Comparison of ENCODE assay signal across 8 cellular contexts in the genomic region with DNA sequence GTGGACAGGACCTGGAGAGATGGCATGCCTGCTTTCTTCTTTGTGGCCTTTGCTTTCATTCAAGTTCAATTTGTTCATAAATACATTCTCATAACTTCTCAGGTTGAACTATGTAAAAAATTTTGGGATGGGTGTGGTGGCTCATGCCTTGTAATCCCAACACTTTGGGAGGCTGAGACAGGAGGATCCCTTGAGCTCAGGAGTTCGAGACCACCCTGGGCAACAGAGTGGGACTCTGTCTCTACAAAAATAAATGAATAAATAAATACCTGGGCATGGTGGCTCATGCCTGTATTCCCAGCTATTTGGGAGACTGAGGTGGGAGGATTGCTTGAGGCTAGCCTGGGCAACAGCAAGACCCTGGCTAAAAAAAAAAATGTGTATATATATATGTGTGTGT. TPM values are rescaled to one million over a fixed set of nuclear protein-coding genes. Genes with fewer than 3 reads are reported as not detected.
DNase-seq lines count a peak whose midpoint lies in the region; ATAC-seq and TF ChIP-seq lines count a peak whose summit lies in the region.

No MANE protein-coding gene starts in this region.

- TF ChIP-seq CTCF in breast epithelium (IDR thresholded peaks at IDR 0.05) (no peak), transverse colon (IDR thresholded peaks at IDR 0.05) (no peak)

- H3K27ac Mint-ChIP-seq in activated naive CD4-positive, alpha-beta T cell treated with anti-CD3 and anti-CD28 coated beads, Interleukin-2, amount 10 ng/mL, durations not matched to agents 7 days and 5 days, result no peak overlapping the region

- DNase-seq in activated naive CD4-positive, alpha-beta T cell treated with anti-CD3 and anti-CD28 coated beads, Interleukin-2, amount 10 ng/mL, durations not matched to agents 7 days and 5 days, result no peak
- no peak for DNase-seq in activated naive CD4-positive, alpha-beta T cell treated with Interleukin-2 at 50 U/mL for 16 hours
- DNase-seq in breast epithelium (ENCODE audit: low spot score in 2 of 2), result no peak
- no peak for DNase-seq in transverse colon
- DNase-seq in H7, result no peak

- no peaks in the 10 kb centered on the region for H3K36me3 ChIP-seq in breast epithelium
- H3K36me3 ChIP-seq in mucosa of stomach (ENCODE audit: control insufficient read depth, insufficient read depth, low read length), result no peaks in the 10 kb centered on the region
- no peaks in the 10 kb centered on the region for H3K36me3 ChIP-seq in transverse colon
- no peaks in the 10 kb centered on the region for H3K36me3 ChIP-seq in H7 (replicated peaks; ENCODE audit: control insufficient read depth, insufficient read depth, low read length)

- no peak for ATAC-seq in HG02885 (IDR thresholded peaks at IDR 0.05; ENCODE audit: poor library complexity, unreplicated experiment)
- no peak for ATAC-seq in HG03457 (IDR thresholded peaks at IDR 0.05; ENCODE audit: unreplicated experiment)

- peak overlapping the region; percentile 74 for H3K4me3 Mint-ChIP-seq in activated naive CD4-positive, alpha-beta T cell treated with anti-CD3 and anti-CD28 coated beads, Interleukin-2, amount 10 ng/mL, durations not matched to agents 7 days and 5 days

- no peaks in the 10 kb centered on the region for H3K9me3 ChIP-seq in breast epithelium
- H3K9me3 ChIP-seq in mucosa of stomach (ENCODE audit: control insufficient read depth, low read length), result no peaks in the 10 kb centered on the region
- no peaks in the 10 kb centered on the region for H3K9me3 ChIP-seq in transverse colon

- no peak for TF ChIP-seq EP300 in transverse colon (IDR thresholded peaks at IDR 0.05; ENCODE audit: low read depth)

- CTCF ChIA-PET in activated naive CD4-positive, alpha-beta T cell treated with anti-CD3 and anti-CD28 coated beads, Interleukin-2, amount 10 ng/mL, durations not matched to agents 7 days and 5 days (lab: Charles Lee), result interaction anchor here (0.6 kb wide), 1 partner anchor 128 kb away, joined by 3 read pairs; no protein-coding TSS in a partner anchor

- H3K9me3 Mint-ChIP-seq in activated naive CD4-positive, alpha-beta T cell treated with anti-CD3 and anti-CD28 coated beads, Interleukin-2, amount 10 ng/mL, durations not matched to agents 7 days and 5 days, result no peaks in the 10 kb centered on the region

- peak overlapping the region; percentile 94 for H3K9ac ChIP-seq in mucosa of stomach (ENCODE audit: low read length)

- H3K4me3 ChIP-seq in breast epithelium (peak overlapping the region in 1 of 3 donors; percentile 96), mucosa of stomach (ENCODE audit: low read length) (no peak overlapping the region), transverse colon (peak overlapping the region in 1 of 4 donors; percentile 85), H7 (ENCODE audit: insufficient read depth, low read depth, low read length) (no peak overlapping the region)

- in situ Hi-C loops in transverse colon (cut with MboI; ENCODE audit: low pct_ligation_motif_present in 1 of 4, low pct_unique_long_range_greater_than_20kb in 1 of 4, low sequenced_read_pairs in 3 of 4), result loop anchor here in 3 of 4 donors (25.0 kb wide), 1 partner anchor 125 kb away; no protein-coding TSS in a partner anchor

- intact Hi-C loops in breast epithelium (cut with DNase I; ENCODE audit: low total_unique reads), result no loop called here
- intact Hi-C loops in transverse colon (cut with DNase I; ENCODE audit: low total_unique reads), result loop anchor here (5.0 kb wide), 1 partner anchor 665 kb away; no protein-coding TSS in a partner anchor

- 86 to 100% methylated on average over 1 of the region's 1 CpG for WGBS in transverse colon (ENCODE audit: low coverage in 1 of 2), 2 donors

- no peak for TF ChIP-seq POLR2A in breast epithelium (IDR thresholded peaks at IDR 0.05)
- no peak for TF ChIP-seq POLR2A in transverse colon (IDR thresholded peaks at IDR 0.05)

- H3K4me1 ChIP-seq in breast epithelium, result peaks cover 0 to 13% of the 10 kb centered on the region in 2 donors
- H3K4me1 ChIP-seq in mucosa of stomach (ENCODE audit: control insufficient read depth, insufficient read depth, low read length), result peaks cover 10% of the 10 kb centered on the region
- H3K4me1 ChIP-seq in transverse colon, result peaks cover 14 to 60% (median 35%) of the 10 kb centered on the region in 4 donors

- H3K4me1 Mint-ChIP-seq in activated naive CD4-positive, alpha-beta T cell treated with anti-CD3 and anti-CD28 coated beads, Interleukin-2, amount 10 ng/mL, durations not matched to agents 7 days and 5 days, result peaks cover 40% of the 10 kb centered on the region

- H3K27ac ChIP-seq in breast epithelium (peak overlapping the region; percentile 88 to 98), transverse colon (peak overlapping the region; percentile 94 to 98 (median 98))

- H3K36me3 Mint-ChIP-seq in activated naive CD4-positive, alpha-beta T cell treated with anti-CD3 and anti-CD28 coated beads, Interleukin-2, amount 10 ng/mL, durations not matched to agents 7 days and 5 days, result no peaks in the 10 kb centered on the region

- H3K27me3 ChIP-seq in breast epithelium, result no peaks in the 10 kb centered on the region
- H3K27me3 ChIP-seq in mucosa of stomach (ENCODE audit: control insufficient read depth, insufficient read depth, low read length), result no peaks in the 10 kb centered on the region
- H3K27me3 ChIP-seq in transverse colon, result no peaks in the 10 kb centered on the region
- H3K27me3 ChIP-seq in H7 (ENCODE audit: control insufficient read depth, insufficient read depth, low read length), result no peaks in the 10 kb centered on the region

- peaks cover 30% of the 10 kb centered on the region for H3K27me3 Mint-ChIP-seq in activated naive CD4-positive, alpha-beta T cell treated with anti-CD3 and anti-CD28 coated beads, Interleukin-2, amount 10 ng/mL, durations not matched to agents 7 days and 5 days

RNA-seq across cellular contexts. Expression of a gene that starts 2.1 kb away (rescaled TPM):
- total RNA-seq in breast epithelium (10 to 100 TPM; 42.6 to 45.7 (median 43.5) TPM), transverse colon (10 to 100 TPM; 50.9 to 87.9 (median 71.4) TPM)
- total RNA-seq in H7 (2014; rRNA removed; shearing (Covaris generic)), result 32.1 and 44.8 TPM in 2 replicates
